ENCODE assay signal across 16 cellular contexts in the genomic region with DNA sequence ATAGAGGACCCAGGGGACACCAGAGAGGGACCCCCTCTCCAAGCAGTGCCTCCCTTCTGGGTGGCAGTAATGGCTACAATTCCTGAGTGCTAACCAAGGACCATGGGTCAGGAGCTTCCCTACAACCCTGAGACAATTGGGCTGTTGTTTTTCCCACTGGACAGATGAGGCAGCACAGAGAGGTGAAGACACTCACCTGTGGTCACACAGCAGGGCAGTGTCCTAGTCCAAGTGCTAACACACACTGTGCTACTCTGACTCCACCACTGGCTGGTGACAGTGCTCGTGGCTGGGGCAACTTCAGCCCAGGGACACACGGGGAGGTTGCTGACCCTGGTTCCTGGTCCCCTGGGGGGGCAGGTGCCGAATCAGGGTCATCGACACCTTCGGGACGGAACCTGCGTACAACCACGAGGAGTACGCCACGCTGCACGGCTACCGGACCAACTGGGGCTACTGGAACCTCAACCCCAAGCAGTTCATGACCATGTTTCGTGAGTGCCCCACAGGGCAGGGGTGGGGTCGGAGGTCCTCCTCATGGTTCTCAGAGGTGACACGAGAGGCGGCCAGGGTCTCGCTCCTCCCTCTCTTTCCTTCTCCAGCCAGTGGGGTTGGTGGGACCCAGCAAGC. TPM values are rescaled to one million over a fixed set of nuclear protein-coding genes. Genes with fewer than 3 reads are reported as not detected.
DNase-seq lines count a peak whose midpoint lies in the region; ATAC-seq, FAIRE-seq and TF ChIP-seq lines count a peak whose summit lies in the region.
"Had no signal": no experiment of that assay in that cellular context is flagged by ENCODE, and none has a peak within 500 bp of the region (broad histone marks: within the 10 kb centered on the region; RNA-seq: fewer than 3 reads in every experiment).

No MANE protein-coding gene starts in this region.

- H3K56ac ChIP-seq in H1 (replicated peaks; ENCODE audit: insufficient read length, low read depth, low read length), result no peak overlapping the region

- POLR2A ChIA-PET in A549 (lab: Yijun Ruan, JAX) (no interaction called here), Caco-2 (lab: Charles Lee) (no interaction called here), H1 (lab: Charles Lee; ENCODE audit: partially characterized antibody) (no interaction called here)

- no peaks in the 10 kb centered on the region for H3K36me3 Mint-ChIP-seq in Caco-2 (ENCODE audit: insufficient read depth, unreplicated experiment)
- H3K36me3 Mint-ChIP-seq: CD14-positive monocyte; CD4-positive, alpha-beta memory T cell had no signal

- TF ChIP-seq RAD21 in A549 (conservative IDR thresholded peaks at IDR 0.05 in 1 of 2, IDR thresholded peaks at IDR 0.05 in 1 of 2) (no peak), H1 (IDR thresholded peaks at IDR 0.05 in 1 of 2, conservative IDR thresholded peaks at IDR 0.05 in 1 of 2; ENCODE audit: low read depth in 2 of 2, low read length in 2 of 2) (no peak)

- FAIRE-seq in A549 (lab: Jason Lieb, UNC), result no peak
- FAIRE-seq in H1 (lab: Jason Lieb, UNC), result no peak

- H3K18ac ChIP-seq in H1 (ENCODE audit: extremely low read depth, low read length) (no peak overlapping the region), trophoblast cell (ENCODE audit: low read length) (no peak overlapping the region)

- H2BK20ac ChIP-seq in H1 (ENCODE audit: low read length), result no peak overlapping the region

- H3K4me2 ChIP-seq in A549, result no peak overlapping the region
- H3K4me2 ChIP-seq in H1 (ENCODE audit: insufficient read depth in 1 of 2, low read depth in 2 of 2, low read length in 2 of 2), result no peak overlapping the region
- no peak overlapping the region for H3K4me2 ChIP-seq in trophoblast cell (ENCODE audit: low read length)

- H3K79me1 ChIP-seq in H1 (ENCODE audit: low read depth, low read length), result no peaks in the 10 kb centered on the region
- no peaks in the 10 kb centered on the region for H3K79me1 ChIP-seq in trophoblast cell (ENCODE audit: low read length)

- H2BK5ac ChIP-seq in H1 (ENCODE audit: low read depth, low read length) (no peak overlapping the region; the same call in 1 of the 2 replicates), trophoblast cell (ENCODE audit: low read depth, low read length, poor library complexity) (no peak overlapping the region)

- H2AFZ ChIP-seq in H1 (ENCODE audit: low read length), result no peak overlapping the region
- no peak overlapping the region for H2AFZ ChIP-seq in trophoblast cell (ENCODE audit: insufficient read depth, low read length, poor library complexity)

- TF ChIP-seq EP300 in A549 (IDR thresholded peaks at IDR 0.05) (no peak), H1 (IDR thresholded peaks at IDR 0.05; ENCODE audit: borderline replicate concordance in 1 of 2, low read depth in 2 of 2, low read length in 2 of 2) (no peak)

- H3K4me3 Mint-ChIP-seq in Caco-2 (ENCODE audit: unreplicated experiment), result no peak overlapping the region
- H3K4me3 Mint-ChIP-seq: CD14-positive monocyte, H9 had no signal

- no peaks in the 10 kb centered on the region for H3K27me3 ChIP-seq in Caco-2 (replicated peaks; ENCODE audit: control insufficient read depth, insufficient read depth, low read length)
- H3K27me3 ChIP-seq in H1 (replicated peaks in 1 of 4; ENCODE audit: control insufficient read depth in 3 of 4, extremely low read depth in 1 of 4, insufficient read depth in 3 of 4, low read length in 3 of 4), result no peaks in the 10 kb centered on the region
- H3K27me3 ChIP-seq in trophoblast cell (ENCODE audit: insufficient read depth, low read length), result no peaks in the 10 kb centered on the region

- H3K9me3 Mint-ChIP-seq in Caco-2 (ENCODE audit: unreplicated experiment), result no peaks in the 10 kb centered on the region

- no peak overlapping the region for H2AK5ac ChIP-seq in H1 (ENCODE audit: low read depth, low read length)
- no peak overlapping the region for H2AK5ac ChIP-seq in trophoblast cell (ENCODE audit: low read length)

- no peaks in the 10 kb centered on the region for H3K27me3 Mint-ChIP-seq in Caco-2 (ENCODE audit: insufficient read depth, unreplicated experiment)

- H2BK12ac ChIP-seq in H1 (ENCODE audit: low read depth, low read length) (0 out of 2 replicates have a peak overlapping the region, but pooled peaks have one; percentile 17), trophoblast cell (ENCODE audit: low read length) (no peak overlapping the region)

- H4K20me1 ChIP-seq in H1 (replicated peaks in 1 of 2; ENCODE audit: control insufficient read depth in 1 of 2, insufficient read depth in 2 of 2, low read length in 2 of 2), result peaks cover 0 to 5% of the 10 kb centered on the region in 2 experiments

- no peak overlapping the region for H3K4ac ChIP-seq in H1 (replicated peaks; ENCODE audit: insufficient read length, low read depth, low read length)
- no peak overlapping the region for H3K4ac ChIP-seq in trophoblast cell (ENCODE audit: low read depth, low read length)

- peak overlapping the region; percentile 25 for H3K27ac Mint-ChIP-seq in Caco-2 (ENCODE audit: unreplicated experiment)
- H3K27ac Mint-ChIP-seq: CD14-positive monocyte, H9 had no signal

- H3K79me2 ChIP-seq in H1 (ENCODE audit: control insufficient read depth in 1 of 2, insufficient read depth in 2 of 2, low read length in 2 of 2) (no peaks in the 10 kb centered on the region), trophoblast cell (ENCODE audit: control insufficient read depth, insufficient read depth, low read length, poor library complexity) (no peaks in the 10 kb centered on the region)

- H3K9ac ChIP-seq in H1 (replicated peaks in 1 of 4; ENCODE audit: extremely low read depth in 1 of 4, low read depth in 3 of 4, low read length in 3 of 4) (no peak overlapping the region), trophoblast cell (ENCODE audit: low read length) (no peak overlapping the region)

- H3K23ac ChIP-seq in H1 (ENCODE audit: insufficient read length) (no peak overlapping the region), trophoblast cell (ENCODE audit: low read length) (no peak overlapping the region)

- H4K5ac ChIP-seq in H1 (ENCODE audit: insufficient read length, low read depth, low read length), result no peak overlapping the region

- peak overlapping the region; percentile 61; the same call in 1 of the 2 replicates for H2BK15ac ChIP-seq in H1 (ENCODE audit: low read length)

- H3K14ac ChIP-seq in H1 (ENCODE audit: insufficient read length), result no peak overlapping the region
- no peak overlapping the region for H3K14ac ChIP-seq in trophoblast cell (ENCODE audit: low read length)

- no TSS peak for BruUV-seq in Caco-2 (replicated peaks; lab: Mats Ljungman, UMichigan)

- H3K9me3 ChIP-seq in A549, result no peaks in the 10 kb centered on the region
- no peaks in the 10 kb centered on the region for H3K9me3 ChIP-seq in Caco-2
- H3K9me3 ChIP-seq in H1 (ENCODE audit: insufficient read depth in 2 of 2, low read depth in 1 of 2, low read length in 1 of 2), result 0 out of 4 replicates have a peak, but pooled peaks cover 0 to 3% of the 10 kb centered on the region in 2 experiments
- no peaks in the 10 kb centered on the region for H3K9me3 ChIP-seq in trophoblast cell (ENCODE audit: insufficient read depth, low read depth, low read length)

- H3K4me3 ChIP-seq in A549, result no peak overlapping the region
- H3K4me3 ChIP-seq in Caco-2 (ENCODE audit: low read depth, low read length), result no peak overlapping the region
- H3K4me3 ChIP-seq in H1 (ENCODE audit: extremely low read depth in 1 of 4, insufficient read depth in 2 of 4, low read depth in 3 of 4, low read length in 4 of 4), result no peak overlapping the region
- peak overlapping the region; percentile 51 for H3K4me3 ChIP-seq in trophoblast cell (ENCODE audit: low read depth, low read length)

- H4K91ac ChIP-seq in H1 (replicated peaks; ENCODE audit: insufficient read length, low read length) (no peak overlapping the region), trophoblast cell (ENCODE audit: low read depth, low read length) (no peak overlapping the region)

- CTCF ChIA-PET in A549 (lab: Yijun Ruan, JAX), result interaction anchor here (0.8 to 2.7 kb wide), 3 partner anchors 59 to 141 kb away, joined by 3 to 12 read pairs (median 5); no protein-coding TSS in a partner anchor
- CTCF ChIA-PET in Caco-2 (lab: Charles Lee), result interaction anchor here (0.6 kb wide), 1 partner anchor 10 kb away, joined by 3 read pairs; no protein-coding TSS in a partner anchor
- CTCF ChIA-PET in H1 (lab: Charles Lee; ENCODE audit: partially characterized antibody), result interaction anchor here (0.8 to 1.6 kb wide), 2 partner anchors 14 kb away, joined by 3 to 7 read pairs; no protein-coding TSS in a partner anchor

- TF ChIP-seq CTCF in A549 (IDR thresholded peaks at IDR 0.05), result no peak
- no peak for TF ChIP-seq CTCF in Caco-2 (IDR thresholded peaks at IDR 0.05; ENCODE audit: insufficient read depth in 1 of 2, low read depth in 1 of 2, low read length in 1 of 2, severe bottlenecking in 1 of 2, unreplicated experiment in 1 of 2)
- TF ChIP-seq CTCF in H1 (IDR thresholded peaks at IDR 0.05; ENCODE audit: control extremely low read depth in 1 of 3, insufficient read depth in 1 of 3, low read depth in 1 of 3, low read length in 3 of 3), result no peak

- no peaks in the 10 kb centered on the region for H3K4me1 Mint-ChIP-seq in Caco-2 (ENCODE audit: low read depth, unreplicated experiment)
- H3K4me1 Mint-ChIP-seq: CD14-positive monocyte; CD4-positive, alpha-beta memory T cell had no signal

- ATAC-seq in A549 (no peak), GM18498 (IDR thresholded peaks at IDR 0.05; ENCODE audit: unreplicated experiment) (no peak)

- peaks cover 5% of the 10 kb centered on the region; the same call in 1 of the 3 replicates for H3K4me1 ChIP-seq in A549
- H3K4me1 ChIP-seq in Caco-2, result no peaks in the 10 kb centered on the region
- H3K4me1 ChIP-seq in H1 (replicated peaks in 1 of 4; ENCODE audit: control insufficient read depth in 3 of 4, insufficient read depth in 4 of 4, low read length in 3 of 4), result peaks cover 0 to 2% (median 0%) of the 10 kb centered on the region in 4 experiments; a peak in 1 of 7 replicates
- H3K4me1 ChIP-seq in trophoblast cell (ENCODE audit: control insufficient read depth in 1 of 2, insufficient read depth in 2 of 2, low read length in 2 of 2), result no peaks in the 10 kb centered on the region

- no peaks in the 10 kb centered on the region for H3K23me2 ChIP-seq in H1 (ENCODE audit: low read depth, low read length)

- no peak for DNase-seq in A549 (ENCODE audit: low read depth in 1 of 2, low spot score in 1 of 2)
- no peak for DNase-seq in Caco-2
- DNase-seq in H1 (ENCODE audit: low read depth in 1 of 2, low spot score in 2 of 2), result no peak
- no peak for DNase-seq in trophoblast cell
- no peak for DNase-seq in NCI-H1436 treated with DMSO at 0.1 percent for 48 hours (lab: John Stamatoyannopoulos, UW)
- no peak for DNase-seq in Ammon's horn (ENCODE audit: low spot score)
- DNase-seq: ACHN; Calu3; CD4-positive, alpha-beta memory T cell; DMS79 treated with DMSO at 0.1 percent for 48 hours; GF-D8; GOT3; H9 had no signal

- H2BK120ac ChIP-seq in H1 (replicated peaks; ENCODE audit: low read depth, low read length) (no peak overlapping the region), trophoblast cell (ENCODE audit: insufficient read depth, low read length, poor library complexity) (no peak overlapping the region)

- H4K8ac ChIP-seq in H1 (ENCODE audit: extremely low read depth, insufficient read depth, low read length), result no peak overlapping the region
- no peak overlapping the region for H4K8ac ChIP-seq in trophoblast cell (ENCODE audit: low read depth, low read length)

- TF ChIP-seq POLR2A in A549 (IDR thresholded peaks at IDR 0.05; ENCODE audit: low read length) (no peak), H1 (IDR thresholded peaks at IDR 0.05; ENCODE audit: control extremely low read depth in 1 of 2, low read depth in 2 of 2, low read length in 2 of 2) (no peak)

- intact Hi-C loops in Caco-2 (cut with micrococcal nuclease; ENCODE audit: unreplicated experiment), result no loop called here

- H3K36me3 ChIP-seq in Caco-2 (ENCODE audit: control insufficient read depth, insufficient read depth, low read length), result no peaks in the 10 kb centered on the region
- H3K36me3 ChIP-seq in H1 (ENCODE audit: control insufficient read depth in 2 of 4, insufficient read depth in 4 of 4, low read length in 3 of 4), result no peaks in the 10 kb centered on the region
- H3K36me3 ChIP-seq in trophoblast cell (ENCODE audit: control insufficient read depth in 1 of 2, insufficient read depth in 2 of 2, low read length in 2 of 2), result no peaks in the 10 kb centered on the region

- H3K27ac ChIP-seq in A549 (peak overlapping the region in 1 of 2 experiments; percentile 26; a peak in 1 of 6 replicates), H1 (ENCODE audit: low read depth, low read length) (no peak overlapping the region), trophoblast cell (ENCODE audit: low read depth, low read length) (no peak overlapping the region)

- no peak overlapping the region for H4K12ac ChIP-seq in trophoblast cell (ENCODE audit: low read depth, low read length)

- 91% methylated on average over 17 of the region's 17 CpGs for WGBS in A549 (ENCODE audit: missing lambda C conversion rate)
- WGBS in H1 (ENCODE audit: extremely low coverage in 1 of 2, insufficient coverage in 1 of 2, insufficient read length in 1 of 2, insufficient replicate concordance in 2 of 2, low coverage in 1 of 2, low lambda C conversion rate in 2 of 2, missing lambda C conversion rate in 1 of 2), 2 experiments, result 90% methylated on average over 14 of the region's 17 CpGs; no CpG with 5 or more reads in 1 of the 2 experiments
- no CpG with 5 or more reads among the region's 17 CpGs for WGBS in trophoblast cell (ENCODE audit: extremely low coverage, insufficient coverage, insufficient read length)

RNA-seq across cellular contexts. Expression of gene MGAT5B, which starts 58.1 kb away (rescaled TPM):
- polyA plus RNA-seq in A549 (2011; rRNA removed) (7.6 and 10.3 TPM in 2 replicates), A549 (2017; fragmentation: RNase III; extraction: RNeasy Plus Mini Kit Qiagen cat#74134 plus additional on column Dnase treatment) (16.2 to 22.8 TPM (median 21.7 TPM) in 3 replicates), H1 (2011; rRNA removed) (7.9 and 12.7 TPM in 2 replicates)
- polyA plus RNA-seq in A549 (2012; cell fraction: cytosol; rRNA removed), result 11.9 and 18.0 TPM in 2 replicates
- 40.3 and 50.7 TPM in 2 replicates for polyA plus RNA-seq in A549 (2012; cell fraction: nucleus; rRNA removed)
- 11.3 and 15.5 TPM in 2 replicates for polyA minus RNA-seq in A549 (2011; rRNA and poly(A)+ RNA removed)
- 8.9 and 9.1 TPM in 2 replicates for total RNA-seq in Caco-2 (2022)
- total RNA-seq in H1 (2021; fragmentation: NEBNext Ultra II Directional; extraction: Animal tissue kit (Norgen Biotek cat#: 25700)), result 8.2 and 9.3 TPM in 2 replicates
- 5.2 TPM for polyA plus RNA-seq in H1 (2011; cell fraction: cytosol; rRNA removed)
- 21.5 TPM for polyA plus RNA-seq in H1 (2011; cell fraction: nucleus; rRNA removed)
- 5.2 to 9.6 TPM (median 8.1 TPM) in 4 replicates for polyA plus RNA-seq in H1 (2012, experiment 1 of 2)
- polyA plus RNA-seq in H1 (2012, experiment 2 of 2), result 5.1 TPM
- 7.4 TPM for polyA plus RNA-seq in H1 (2013, experiment 1 of 2)
- polyA plus RNA-seq in H1 (2013, experiment 2 of 2), result 7.1 TPM
- 2.6 and 3.8 TPM in 2 replicates for polyA minus RNA-seq in H1 (2011; rRNA and poly(A)+ RNA removed)
- polyA minus RNA-seq in H1 (2011; cell fraction: cytosol; rRNA and poly(A)+ RNA removed), result 3.1 TPM
- 12.0 TPM for polyA minus RNA-seq in H1 (2011; cell fraction: nucleus; rRNA and poly(A)+ RNA removed)
- 0.66 and 0.79 TPM in 2 replicates for polyA plus RNA-seq in trophoblast cell (2013)
- total RNA-seq: HT-29 had no signal
- polyA plus RNA-seq: CD14-positive monocyte had no signal

Comparison
In these comparisons a context has a peak if more than half of its experiments do, and no peak if none do; other contexts are left out.
1. Of the 18 proteins assayed by ChIP-seq in both H1 and A549: peak only in H1: none; only in A549: KDM1A; in both: none; in neither: 17.